14 cellular contexts compared by ENCODE assay signal in the genomic region with DNA sequence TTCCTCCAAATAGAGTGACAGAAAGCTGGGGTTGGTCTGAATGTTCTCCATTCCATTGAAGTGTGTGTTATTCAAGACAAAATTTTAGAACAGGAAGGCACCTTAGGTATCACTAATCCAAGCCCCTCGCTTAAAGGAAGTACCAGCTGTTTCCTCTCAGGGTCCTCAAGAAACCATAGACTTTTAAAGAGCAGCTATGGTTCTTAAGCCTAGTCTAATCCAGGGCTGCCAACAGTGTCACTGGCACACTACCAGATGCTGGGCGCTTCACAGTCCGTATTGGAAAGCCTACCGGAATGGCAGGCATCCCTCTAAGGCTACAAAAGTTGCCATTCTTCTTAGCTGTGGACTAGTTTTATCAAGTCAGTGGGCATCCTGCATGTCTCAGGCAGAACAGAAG. TPM values are rescaled to one million over a fixed set of nuclear protein-coding genes. Genes with fewer than 3 reads are reported as not detected.
DNase-seq lines count a peak whose midpoint lies in the region; ATAC-seq and TF ChIP-seq lines count a peak whose summit lies in the region.
"Had no signal": no experiment of that assay in that cellular context is flagged by ENCODE, and none has a peak within 500 bp of the region (broad histone marks: within the 10 kb centered on the region; RNA-seq: fewer than 3 reads in every experiment).

No MANE protein-coding gene starts in this region.

- H3K4me3 Mint-ChIP-seq in T-cell (peak overlapping the region in 2 of 3 donors; percentile 41 to 90), nephron progenitor cell (no peak overlapping the region), CD14-positive monocyte (no peak overlapping the region)

- peak overlapping the region; percentile 19 for H3K27ac ChIP-seq in mesodermal cell (ENCODE audit: low read depth, low read length, severe bottlenecking)
- H3K27ac ChIP-seq: prostate gland, thoracic aorta had no signal

- no peaks in the 10 kb centered on the region for H3K9me3 ChIP-seq in mesodermal cell (ENCODE audit: control insufficient read depth, low read length)
- H3K9me3 ChIP-seq: prostate gland, thoracic aorta had no signal

- peaks cover 76 to 78% (median 76%) of the 10 kb centered on the region in 3 donors for H3K4me1 Mint-ChIP-seq in T-cell
- H3K4me1 Mint-ChIP-seq in nephron progenitor cell, result peaks cover 67% of the 10 kb centered on the region
- H3K4me1 Mint-ChIP-seq in CD14-positive monocyte, result peaks cover 55% of the 10 kb centered on the region

- no peak for TF ChIP-seq POLR2A in erythroblast (IDR thresholded peaks at IDR 0.05; ENCODE audit: low read length)

- H3K27me3 ChIP-seq in GM06990 (replicated peaks; ENCODE audit: control insufficient read depth, insufficient read depth, low read length), result no peaks in the 10 kb centered on the region

- POLR2A ChIA-PET in T-cell (lab: Charles Lee), result interaction anchor here (0.5 to 2.0 kb wide), 5 partner anchors 16 to 160 kb away, joined by 3 to 9 read pairs (median 3); no protein-coding TSS in a partner anchor

- peak overlapping the region; percentile 75 for H3K4me3 ChIP-seq in GM06990 (replicated peaks; ENCODE audit: low read depth, low read length)
- H3K4me3 ChIP-seq in mesodermal cell (ENCODE audit: extremely low read depth, insufficient read depth, low read length, poor library complexity, severe bottlenecking), result no peak overlapping the region
- H3K4me3 ChIP-seq: prostate gland had no signal

- CTCF ChIA-PET in T-cell (lab: Charles Lee), result no interaction called here

- H3K27me3 Mint-ChIP-seq in T-cell (no peaks in the 10 kb centered on the region), nephron progenitor cell (ENCODE audit: low read depth, poor library complexity) (no peaks in the 10 kb centered on the region), CD14-positive monocyte (ENCODE audit: low read depth in 3 of 3) (peaks cover 0 to 2% (median 0%) of the 10 kb centered on the region in 3 donors)

- H3K27ac Mint-ChIP-seq in T-cell, result peak overlapping the region; percentile 100
- no peak overlapping the region for H3K27ac Mint-ChIP-seq in nephron progenitor cell
- peak overlapping the region in 2 of 7 donors; percentile 10 to 63 for H3K27ac Mint-ChIP-seq in CD14-positive monocyte

- whole genome bisulfite sequencing in mesodermal cell (ENCODE audit: insufficient coverage in 2 of 2), 2 experiments, result 97 to 100% methylated on average over 1 to 4 of the region's 4 CpGs

- H3K36me3 ChIP-seq in GM06990 (ENCODE audit: control insufficient read depth, insufficient read depth, low read length) (no peaks in the 10 kb centered on the region), mesodermal cell (ENCODE audit: control insufficient read depth, insufficient read depth, low read length) (no peaks in the 10 kb centered on the region)
- H3K36me3 ChIP-seq: prostate gland, thoracic aorta had no signal

- TF ChIP-seq CTCF in GM06990 (IDR thresholded peaks at IDR 0.05; ENCODE audit: insufficient read depth, low read length, poor library complexity, severe bottlenecking), result no peak
- no peak for TF ChIP-seq CTCF in nephron progenitor cell (IDR thresholded peaks at IDR 0.05)
- TF ChIP-seq CTCF in CD14-positive monocyte (IDR thresholded peaks at IDR 0.05), result no peak

- H3K9me3 Mint-ChIP-seq in T-cell (peaks cover 4 to 8% (median 4%) of the 10 kb centered on the region in 3 donors), nephron progenitor cell (peaks cover 12% of the 10 kb centered on the region), CD14-positive monocyte (peaks cover 5 to 14% (median 9%) of the 10 kb centered on the region in 7 donors)

- intact Hi-C loops in CD14-positive monocyte (cut with micrococcal nuclease), result loop anchor here (5.0 to 10.0 kb wide), 2 partner anchors 112 to 115 kb away; a partner anchor contains a TSS

- ATAC-seq in T-cell (replicated peaks in 1 of 4), result no peak

- peaks cover 11% of the 10 kb centered on the region for H3K4me1 ChIP-seq in mesodermal cell (ENCODE audit: control insufficient read depth, insufficient read depth, low read length, poor library complexity, severe bottlenecking)
- H3K4me1 ChIP-seq: prostate gland had no signal

- DNase-seq in NCI-H1092 treated with DMSO at 0.1 percent for 48 hours (lab: John Stamatoyannopoulos, UW) (peak; percentile 7), NCI-H1092 (lab: John Stamatoyannopoulos, UW) (no peak), GM06990 (ENCODE audit: extremely low read depth, insufficient read length) (no peak), T-cell (no peak), nephron progenitor cell (no peak), CD14-positive monocyte (ENCODE audit: low spot score) (no peak), erythroblast (lab: John Stamatoyannopoulos, UW) (no peak)
- DNase-seq: 8988T, aorta, DMS53, SHP77 treated with DMSO at 0.1 percent for 48 hours had no signal

- H3K36me3 Mint-ChIP-seq in T-cell (peaks cover 5% of the 10 kb centered on the region), nephron progenitor cell (ENCODE audit: low read depth) (peaks cover 16% of the 10 kb centered on the region), CD14-positive monocyte (peaks cover 0 to 3% of the 10 kb centered on the region in 2 donors)

RNA-seq across cellular contexts. Expression of a gene that starts 1.9 kb away (rescaled TPM):
- 10 to 100 TPM; 11.1 to 16.2 (median 15.3) TPM for total RNA-seq in T-cell
- 2.9 TPM for polyA plus RNA-seq in mesodermal cell (2013, experiment 1 of 2)
- 3.5 TPM for polyA plus RNA-seq in mesodermal cell (2013, experiment 2 of 2)
- polyA plus RNA-seq in CD14-positive monocyte, result 1 to 10 TPM; 1.5 to 2.5 TPM

Comparison
In these comparisons a context has a peak if more than half of its experiments do, and no peak if none do; other contexts are left out.
1. H3K4me3 Mint-ChIP-seq: peak in T-cell (2 of 3); none in nephron progenitor cell (single experiment) and CD14-positive monocyte (0 of 2).